8 cellular contexts compared by ENCODE assay signal in the genomic region with DNA sequence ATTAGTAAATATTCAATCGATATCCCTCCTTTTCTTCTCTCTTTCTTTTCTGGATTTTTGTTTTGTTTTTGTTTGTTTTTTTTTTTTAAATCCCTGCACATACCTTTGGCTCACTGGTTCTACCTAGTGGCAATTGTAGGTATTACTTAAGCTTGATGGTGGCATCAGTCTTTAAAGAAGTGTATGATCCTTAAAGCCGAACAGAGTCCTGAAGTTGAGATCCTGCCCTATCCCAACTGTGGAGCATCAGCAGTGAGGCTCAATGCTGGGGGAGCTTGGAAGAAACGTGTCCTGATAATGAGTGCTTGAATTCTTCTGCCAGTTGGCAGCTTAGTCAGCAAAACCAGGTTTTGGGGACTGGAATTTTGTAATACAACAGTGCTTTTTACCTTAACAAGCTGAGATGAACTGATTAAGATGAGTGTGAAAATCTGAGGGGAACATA.
DNase-seq lines count a peak whose midpoint lies in the region; ATAC-seq and TF ChIP-seq lines count a peak whose summit lies in the region.

No MANE protein-coding gene starts in this region.

- no peaks in the 10 kb centered on the region for H3K9me3 ChIP-seq in CD4-positive, CD25-positive, alpha-beta regulatory T cell (ENCODE audit: control insufficient read depth in 2 of 2, low read length in 2 of 2)

- H3K27ac ChIP-seq in CD4-positive, CD25-positive, alpha-beta regulatory T cell (ENCODE audit: insufficient read depth, low read length, poor library complexity, severe bottlenecking) = no peak overlapping the region

- in situ Hi-C loops in GM13976 (cut with MboI; ENCODE audit: low sequenced_read_pairs, unreplicated experiment) = no loop called here

- peaks cover 14 to 24% (median 22%) of the 10 kb centered on the region in 4 donors for H3K4me1 Mint-ChIP-seq in CD4-positive, CD25-positive, alpha-beta regulatory T cell

- peak; percentile 62 for TF ChIP-seq CTCF in GM13976 (IDR thresholded peaks at IDR 0.05; ENCODE audit: borderline replicate concordance, control extremely low read depth, extremely low read depth, insufficient read depth, missing control alignments)

- no peak overlapping the region for H3K4me3 ChIP-seq in CD4-positive, CD25-positive, alpha-beta regulatory T cell (ENCODE audit: low read depth, low read length)

- H3K4me3 Mint-ChIP-seq in CD4-positive, CD25-positive, alpha-beta regulatory T cell = no peak overlapping the region

- peak; percentile 52 to 65 for ATAC-seq in CD4-positive, CD25-positive, alpha-beta regulatory T cell (ENCODE audit: low read depth in 2 of 2)
- ATAC-seq in GM19463 (IDR thresholded peaks at IDR 0.05; ENCODE audit: unreplicated experiment) (no peak), GM19455 (IDR thresholded peaks at IDR 0.05; ENCODE audit: unreplicated experiment) (no peak), HG02763 (IDR thresholded peaks at IDR 0.05; ENCODE audit: unreplicated experiment) (no peak)

- no peaks in the 10 kb centered on the region for H3K27me3 Mint-ChIP-seq in CD4-positive, CD25-positive, alpha-beta regulatory T cell

- no peaks in the 10 kb centered on the region for H3K36me3 ChIP-seq in CD4-positive, CD25-positive, alpha-beta regulatory T cell (ENCODE audit: control insufficient read depth, insufficient read depth, low read length)

- H3K27me3 ChIP-seq in CD4-positive, CD25-positive, alpha-beta regulatory T cell (ENCODE audit: control insufficient read depth, insufficient read depth, low read length) = no peaks in the 10 kb centered on the region

- H3K9me3 Mint-ChIP-seq in CD4-positive, CD25-positive, alpha-beta regulatory T cell = no peaks in the 10 kb centered on the region

- peak in 2 of 3 donors; percentile 53 to 64 for DNase-seq in CD4-positive, CD25-positive, alpha-beta regulatory T cell
- DNase-seq in GM13976 (ENCODE audit: low spot score) (peak; percentile 57), NCI-H526 (lab: John Stamatoyannopoulos, UW) (peak; percentile 21 to 77), cerebellar cortex (ENCODE audit: low spot score) (peak; percentile 47), medulla oblongata (ENCODE audit: extremely low spot score) (peak; percentile 41)

- no peaks in the 10 kb centered on the region for H3K36me3 Mint-ChIP-seq in CD4-positive, CD25-positive, alpha-beta regulatory T cell

- peaks cover 9% of the 10 kb centered on the region for H3K4me1 ChIP-seq in CD4-positive, CD25-positive, alpha-beta regulatory T cell (ENCODE audit: control insufficient read depth, insufficient read depth, low read length, poor library complexity, severe bottlenecking)

- peak overlapping the region in 1 of 3 donors; percentile 2 for H3K27ac Mint-ChIP-seq in CD4-positive, CD25-positive, alpha-beta regulatory T cell

Comparison
In these comparisons a context has a peak if more than half of its experiments do, and no peak if none do; other contexts are left out.
1. ATAC-seq: peak in CD4-positive, CD25-positive, alpha-beta regulatory T cell (2 of 2); none in GM19463 (single experiment), GM19455 (single experiment) and HG02763 (single experiment).
2. Peak in every context shown above with its lines, with median percentiles within 50 percentile points of each other: DNase-seq.